In the genomic region with DNA sequence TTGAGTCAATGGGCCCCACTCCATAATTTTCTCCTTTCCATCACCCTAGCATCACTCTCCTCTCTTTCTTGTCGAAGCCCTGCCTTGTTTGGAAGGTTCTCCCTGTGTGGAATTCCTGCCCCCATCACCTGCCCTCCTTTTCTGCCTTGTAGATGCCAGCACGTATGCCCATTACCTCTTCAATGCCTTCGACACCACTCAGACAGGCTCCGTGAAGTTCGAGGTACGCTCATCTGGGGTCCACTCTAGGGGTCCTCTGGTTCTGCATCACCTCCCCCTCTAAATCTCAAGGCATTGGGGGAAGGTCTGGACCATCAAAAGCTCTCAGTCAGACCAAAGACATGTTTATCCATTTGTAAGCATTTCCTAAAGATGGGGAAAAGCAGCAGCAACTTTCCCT, we compare ENCODE assay signal across 23 cellular contexts.
A peak's percentile ranks its signal among the peaks of the same experiment; 100 is the strongest.
DNase-seq lines count a peak whose midpoint lies in the region; ATAC-seq and TF ChIP-seq lines count a peak whose summit lies in the region.
"Had no signal": no experiment of that assay in that cellular context is flagged by ENCODE, and none has a peak within 500 bp of the region (broad histone marks: within the 10 kb centered on the region; RNA-seq: fewer than 3 reads in every experiment).

No MANE protein-coding gene starts in this region.

- no peak overlapping the region for H3K4me2 ChIP-seq in neuronal stem cell (ENCODE audit: insufficient read depth, low read length, poor library complexity, severe bottlenecking)
- H3K4me2 ChIP-seq: BLaER1 had no signal

- no peak for TF ChIP-seq EP300 in esophagus muscularis mucosa (IDR thresholded peaks at IDR 0.05)

- H2BK12ac ChIP-seq in neuronal stem cell (ENCODE audit: low read length): no peak overlapping the region

- DNase-seq in esophagus muscularis mucosa (ENCODE audit: extremely low spot score): peak; percentile 55
- peak; percentile 15 for DNase-seq in islet precursor cell
- DNase-seq in neuronal stem cell (ENCODE audit: low spot score): no peak
- DNase-seq in NCI-H446 (lab: John Stamatoyannopoulos, UW): no peak
- DNase-seq: 8988T; ACHN; BE2C; C1 segment of cervical spinal cord; CD4-positive, alpha-beta memory T cell; CD4-positive, CD25-positive, alpha-beta regulatory T cell; CD8-positive, alpha-beta memory T cell; COR-L47; DMS 273 treated with DMSO at 0.1 percent for 48 hours; DMS153; DMS53; DMS79; DND-41; EL; GDM1 had no signal

- H3K23ac ChIP-seq in neuronal stem cell (ENCODE audit: low read depth, low read length, poor library complexity): no peak overlapping the region

- H3K9ac ChIP-seq in neuronal stem cell (ENCODE audit: low read depth, low read length, poor library complexity): no peak overlapping the region
- H3K9ac ChIP-seq: BLaER1 had no signal

- no peak overlapping the region for H4K8ac ChIP-seq in neuronal stem cell (ENCODE audit: low read depth, low read length)

- H2BK120ac ChIP-seq in neuronal stem cell (ENCODE audit: low read depth, low read length): no peak overlapping the region

- H2BK5ac ChIP-seq in neuronal stem cell (ENCODE audit: low read length): no peak overlapping the region

- H3K4me1 ChIP-seq in esophagus muscularis mucosa: no peaks in the 10 kb centered on the region
- no peaks in the 10 kb centered on the region for H3K4me1 ChIP-seq in neuronal stem cell (ENCODE audit: control insufficient read depth in 2 of 2, insufficient read depth in 1 of 2, low read depth in 1 of 2, low read length in 2 of 2)
- H3K4me1 ChIP-seq: BE2C, BLaER1 had no signal

- H3K27me3 ChIP-seq in esophagus muscularis mucosa: peaks cover 0 to 22% (median 0%) of the 10 kb centered on the region in 4 donors
- peaks cover 0 to 8% (median 2%) of the 10 kb centered on the region in 3 experiments for H3K27me3 ChIP-seq in neuronal stem cell (ENCODE audit: control insufficient read depth in 3 of 3, insufficient read depth in 3 of 3, low read depth in 1 of 3, low read length in 3 of 3)
- H3K27me3 ChIP-seq: BLaER1 had no signal

- H3K4ac ChIP-seq in neuronal stem cell (ENCODE audit: low read length): no peak overlapping the region

- H2AK5ac ChIP-seq in neuronal stem cell (ENCODE audit: low read depth, low read length): no peak overlapping the region

- H3K18ac ChIP-seq in neuronal stem cell (ENCODE audit: low read length): no peak overlapping the region

- ATAC-seq in HG03196 (IDR thresholded peaks at IDR 0.05; ENCODE audit: unreplicated experiment): no peak
- ATAC-seq in activated CD4-positive, CD25-positive, alpha-beta regulatory T cell treated with anti-CD3 and anti-CD28 coated beads, Interleukin-2, amount 50 U/mL, for 24 hours: no peak
- ATAC-seq: GM12878 had no signal

- H3K79me1 ChIP-seq in neuronal stem cell (ENCODE audit: low read depth, low read length): no peaks in the 10 kb centered on the region

- H3K4me3 ChIP-seq in esophagus muscularis mucosa (no peak overlapping the region), neuronal stem cell (ENCODE audit: low read length in 2 of 2) (no peak overlapping the region)
- H3K4me3 ChIP-seq: BLaER1, GM12878 had no signal

- H3K27ac ChIP-seq in esophagus muscularis mucosa (replicated peaks in 1 of 4): no peak overlapping the region
- H3K27ac ChIP-seq in neuronal stem cell (replicated peaks; ENCODE audit: low read length): no peak overlapping the region
- H3K27ac ChIP-seq: BLaER1 had no signal

- no peak overlapping the region for H2BK15ac ChIP-seq in neuronal stem cell (ENCODE audit: low read length)

- H3K36me3 ChIP-seq in esophagus muscularis mucosa (peaks cover 0 to 6% (median 0%) of the 10 kb centered on the region in 4 donors), neuronal stem cell (replicated peaks in 1 of 2; ENCODE audit: control insufficient read depth in 2 of 2, insufficient read depth in 2 of 2, low read length in 2 of 2) (no peaks in the 10 kb centered on the region)
- H3K36me3 ChIP-seq: BE2C, BLaER1 had no signal

- TF ChIP-seq POLR2A in esophagus muscularis mucosa (IDR thresholded peaks at IDR 0.05; ENCODE audit: low read depth): no peak

- intact Hi-C loops in esophagus muscularis mucosa (cut with DNase I): no loop called here

- no peak overlapping the region for H4K91ac ChIP-seq in neuronal stem cell (ENCODE audit: low read depth, low read length, poor library complexity)

- 93% methylated on average over 6 of the region's 6 CpGs for WGBS in esophagus muscularis mucosa
- WGBS in neuronal stem cell (ENCODE audit: extremely low coverage in 2 of 2, insufficient read length in 2 of 2, insufficient replicate concordance in 1 of 2), 2 donors: no CpG with 5 or more reads among the region's 6 CpGs

- no peaks in the 10 kb centered on the region for H3K9me3 ChIP-seq in esophagus muscularis mucosa
- no peaks in the 10 kb centered on the region for H3K9me3 ChIP-seq in neuronal stem cell (replicated peaks in 1 of 2; ENCODE audit: control insufficient read depth in 2 of 2, insufficient read depth in 1 of 2, low read depth in 1 of 2, low read length in 2 of 2)
- H3K9me3 ChIP-seq: BE2C, BLaER1 had no signal

- TF ChIP-seq CTCF in esophagus muscularis mucosa (IDR thresholded peaks at IDR 0.05): no peak

- H2AFZ ChIP-seq in neuronal stem cell (ENCODE audit: low read length): no peak overlapping the region

- H3K14ac ChIP-seq in neuronal stem cell (ENCODE audit: low read length): peak overlapping the region; percentile 48

Comparison
In these comparisons a context has a peak if more than half of its experiments do, and no peak if none do; other contexts are left out.
1. DNase-seq: peak in esophagus muscularis mucosa (single experiment) and islet precursor cell (single experiment); none in neuronal stem cell (single experiment) and NCI-H446 (0 of 2).